ENCODE assay signal across 8 cellular contexts in the genomic region with DNA sequence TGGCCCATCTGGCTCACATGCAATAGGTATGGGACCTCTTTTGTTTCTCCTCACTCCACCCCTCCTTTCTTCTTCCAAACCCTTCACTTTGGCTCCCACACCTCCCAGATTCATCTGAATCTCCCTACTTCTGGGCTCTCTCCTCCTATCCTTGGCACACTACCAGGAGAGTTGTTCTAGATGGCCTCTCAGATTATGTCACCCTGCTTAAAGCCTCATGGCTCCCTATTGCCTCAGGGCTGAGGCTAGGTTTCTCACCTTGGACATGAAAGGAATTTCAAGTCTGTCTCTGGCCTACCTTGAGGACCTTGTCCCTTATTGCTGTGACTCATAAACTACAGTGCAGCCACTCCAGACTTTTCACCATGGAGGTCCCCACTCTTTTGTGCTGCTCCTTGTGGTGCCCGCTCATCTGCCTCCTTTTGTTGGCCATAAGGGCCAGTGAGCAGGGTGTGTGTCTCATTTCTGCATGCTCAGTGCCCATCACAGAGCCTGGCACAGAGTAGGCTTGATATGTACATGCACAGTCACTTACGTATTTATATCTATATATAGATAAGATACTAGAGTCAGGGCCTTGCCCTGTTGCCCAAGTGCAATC. TPM values are rescaled to one million over a fixed set of nuclear protein-coding genes. Genes with fewer than 3 reads are reported as not detected.
DNase-seq lines count a peak whose midpoint lies in the region; ATAC-seq, FAIRE-seq and TF ChIP-seq lines count a peak whose summit lies in the region.

No MANE protein-coding gene starts in this region.

- FAIRE-seq in astrocyte (lab: Jason Lieb, UNC) = no peak

- H3K4me3 Mint-ChIP-seq in astrocyte (ENCODE audit: unreplicated experiment) = peak overlapping the region; percentile 1

- DNase-seq in astrocyte (ENCODE audit: low read depth) (peak; percentile 73), iris pigment epithelial cell (ENCODE audit: low read depth) (peak; percentile 74), substantia nigra (lab: John Stamatoyannopoulos, UW) (peak in 1 of 49 donors; percentile 69), NCI-H1436 (lab: John Stamatoyannopoulos, UW) (no peak), cortex of kidney (lab: John Stamatoyannopoulos, UW) (no peak)
- DNase-seq in stimulated activated naive CD4-positive, alpha-beta T cell (lab: John Stamatoyannopoulos, UW) = no peak

- peaks cover 6% of the 10 kb centered on the region for H3K79me2 ChIP-seq in astrocyte (ENCODE audit: insufficient read depth, low read length)

- ATAC-seq in HG02870 (IDR thresholded peaks at IDR 0.05; ENCODE audit: unreplicated experiment) = no peak

- peak overlapping the region; percentile 83 for H3K4me2 ChIP-seq in astrocyte (ENCODE audit: low read length)

- peaks cover 26% of the 10 kb centered on the region for H3K4me1 Mint-ChIP-seq in astrocyte (ENCODE audit: low read depth, unreplicated experiment)

- H3K9ac ChIP-seq in HUES48 (ENCODE audit: low read depth, low read length) (no peak overlapping the region), astrocyte (ENCODE audit: low read length) (peak overlapping the region; percentile 72)

- H3K27ac ChIP-seq in HUES48 (ENCODE audit: low read depth, low read length) (peak overlapping the region; percentile 83), astrocyte (ENCODE audit: low read depth, low read length) (peak overlapping the region; percentile 64), substantia nigra (ENCODE audit: low read depth, low read length, poor library complexity, severe bottlenecking) (peak overlapping the region; percentile 10)

- H3K36me3 Mint-ChIP-seq in astrocyte (ENCODE audit: low read depth, unreplicated experiment) = peaks cover 12% of the 10 kb centered on the region

- no peaks in the 10 kb centered on the region for H3K27me3 ChIP-seq in HUES48 (ENCODE audit: control insufficient read depth, insufficient read depth, low read length)
- peaks cover 2% of the 10 kb centered on the region for H3K27me3 ChIP-seq in astrocyte (ENCODE audit: insufficient read depth, low read length)

- H3K4me1 ChIP-seq in HUES48 (ENCODE audit: control insufficient read depth, insufficient read depth, low read length) = peaks cover 26% of the 10 kb centered on the region
- H3K4me1 ChIP-seq in astrocyte (ENCODE audit: insufficient read depth, low read length) = peaks cover 25% of the 10 kb centered on the region

- H3K36me3 ChIP-seq in HUES48 (ENCODE audit: control insufficient read depth, insufficient read depth, low read length) (peaks cover 26% of the 10 kb centered on the region), astrocyte (ENCODE audit: insufficient read depth, low read length) (peaks cover 7% of the 10 kb centered on the region)

- H3K4me3 ChIP-seq in HUES48 (ENCODE audit: low read depth, low read length) = no peak overlapping the region; the same call in 1 of the 2 replicates
- no peak overlapping the region for H3K4me3 ChIP-seq in astrocyte (ENCODE audit: insufficient read depth, low read depth, low read length)

- TF ChIP-seq CTCF in astrocyte (IDR thresholded peaks at IDR 0.05; ENCODE audit: insufficient read depth, low read depth, low read length) = no peak

- H4K20me1 ChIP-seq in astrocyte (ENCODE audit: insufficient read depth, low read length) = peaks cover 30% of the 10 kb centered on the region

- H3K9me3 Mint-ChIP-seq in astrocyte (ENCODE audit: unreplicated experiment) = no peaks in the 10 kb centered on the region

- no peaks in the 10 kb centered on the region for H3K9me3 ChIP-seq in HUES48 (ENCODE audit: control insufficient read depth, insufficient read depth, low read length)
- no peaks in the 10 kb centered on the region for H3K9me3 ChIP-seq in astrocyte (ENCODE audit: insufficient read depth, low read depth, low read length)

- H2AFZ ChIP-seq in astrocyte (ENCODE audit: low read depth, low read length) = no peak overlapping the region

- peaks cover 8% of the 10 kb centered on the region for H3K27me3 Mint-ChIP-seq in astrocyte (ENCODE audit: low read depth, unreplicated experiment)

- peak overlapping the region; percentile 60 for H3K27ac Mint-ChIP-seq in astrocyte (ENCODE audit: unreplicated experiment)

RNA-seq across cellular contexts. Expression of a gene that starts 1.0 kb away (rescaled TPM):
- total RNA-seq in astrocyte = 0.93 and 3.7 TPM in 2 replicates

RNA-seq across cellular contexts. Expression of a gene that starts 9.7 kb away (rescaled TPM):
- total RNA-seq in astrocyte = 25.1 and 34.3 TPM in 2 replicates

RNA-seq across cellular contexts. Expression of a gene that starts 23.0 kb away (rescaled TPM):
- 0.36 and 0.96 TPM in 2 replicates for total RNA-seq in astrocyte

RNA-seq across cellular contexts. Expression of a gene that starts 25.5 kb away (rescaled TPM):
- total RNA-seq in astrocyte = 10.2 and 10.9 TPM in 2 replicates

Comparison
In these comparisons a context has a peak if more than half of its experiments do, and no peak if none do; other contexts are left out.
1. H3K27ac ChIP-seq: peak in every context shown above with its lines; median percentile 83 in HUES48; 64 in astrocyte; 10 in substantia nigra.
2. DNase-seq: peak in astrocyte (single experiment) and iris pigment epithelial cell (single experiment); none in NCI-H1436 (single experiment), stimulated activated naive CD4-positive, alpha-beta T cell (0 of 6) and cortex of kidney (single experiment).